In the genomic region with DNA sequence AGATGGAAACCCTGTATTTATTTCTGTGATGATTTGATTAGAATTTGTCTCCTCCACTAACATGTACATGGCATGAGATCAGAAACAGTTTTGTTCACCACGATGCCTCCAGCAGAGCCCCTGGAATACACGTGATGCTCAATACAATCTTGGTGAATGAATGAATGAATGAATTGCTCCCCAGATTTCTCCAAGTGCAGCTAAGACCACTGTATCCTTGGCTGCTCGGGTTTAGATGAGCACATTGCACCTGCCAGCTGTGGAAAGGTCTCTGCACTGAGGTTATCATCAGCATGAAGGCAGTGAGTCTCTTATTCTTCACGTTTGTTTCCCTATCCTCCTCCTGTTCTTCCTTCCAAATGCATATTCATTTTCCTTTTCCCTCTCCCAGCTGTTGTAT, we compare ENCODE assay signal across 1 cellular context.
TF ChIP-seq lines count a peak whose summit lies in the region.

No MANE protein-coding gene starts in this region.

TF ChIP-seq in HCT116, 20 proteins besides CTCF, POLR2A, EP300 and RAD21:
- TF ChIP-seq, protein P1, sequence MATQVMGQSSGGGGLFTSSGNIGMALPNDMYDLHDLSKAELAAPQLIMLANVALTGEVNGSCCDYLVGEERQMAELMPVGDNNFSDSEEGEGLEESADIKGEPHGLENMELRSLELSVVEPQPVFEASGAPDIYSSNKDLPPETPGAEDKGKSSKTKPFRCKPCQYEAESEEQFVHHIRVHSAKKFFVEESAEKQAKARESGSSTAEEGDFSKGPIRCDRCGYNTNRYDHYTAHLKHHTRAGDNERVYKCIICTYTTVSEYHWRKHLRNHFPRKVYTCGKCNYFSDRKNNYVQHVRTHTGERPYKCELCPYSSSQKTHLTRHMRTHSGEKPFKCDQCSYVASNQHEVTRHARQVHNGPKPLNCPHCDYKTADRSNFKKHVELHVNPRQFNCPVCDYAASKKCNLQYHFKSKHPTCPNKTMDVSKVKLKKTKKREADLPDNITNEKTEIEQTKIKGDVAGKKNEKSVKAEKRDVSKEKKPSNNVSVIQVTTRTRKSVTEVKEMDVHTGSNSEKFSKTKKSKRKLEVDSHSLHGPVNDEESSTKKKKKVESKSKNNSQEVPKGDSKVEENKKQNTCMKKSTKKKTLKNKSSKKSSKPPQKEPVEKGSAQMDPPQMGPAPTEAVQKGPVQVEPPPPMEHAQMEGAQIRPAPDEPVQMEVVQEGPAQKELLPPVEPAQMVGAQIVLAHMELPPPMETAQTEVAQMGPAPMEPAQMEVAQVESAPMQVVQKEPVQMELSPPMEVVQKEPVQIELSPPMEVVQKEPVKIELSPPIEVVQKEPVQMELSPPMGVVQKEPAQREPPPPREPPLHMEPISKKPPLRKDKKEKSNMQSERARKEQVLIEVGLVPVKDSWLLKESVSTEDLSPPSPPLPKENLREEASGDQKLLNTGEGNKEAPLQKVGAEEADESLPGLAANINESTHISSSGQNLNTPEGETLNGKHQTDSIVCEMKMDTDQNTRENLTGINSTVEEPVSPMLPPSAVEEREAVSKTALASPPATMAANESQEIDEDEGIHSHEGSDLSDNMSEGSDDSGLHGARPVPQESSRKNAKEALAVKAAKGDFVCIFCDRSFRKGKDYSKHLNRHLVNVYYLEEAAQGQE (IDR thresholded peaks at IDR 0.05; ENCODE audit: low read depth) = no peak
- TF ChIP-seq, protein P2, sequence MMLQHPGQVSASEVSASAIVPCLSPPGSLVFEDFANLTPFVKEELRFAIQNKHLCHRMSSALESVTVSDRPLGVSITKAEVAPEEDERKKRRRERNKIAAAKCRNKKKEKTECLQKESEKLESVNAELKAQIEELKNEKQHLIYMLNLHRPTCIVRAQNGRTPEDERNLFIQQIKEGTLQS (IDR thresholded peaks at IDR 0.05) = no peak
- TF ChIP-seq EZH2phosphoT487 (IDR thresholded peaks at IDR 0.05; ENCODE audit: borderline replicate concordance) (no peak), FOSL1 (IDR thresholded peaks at IDR 0.05; ENCODE audit: low read depth) (no peak), ZNF274 (IDR thresholded peaks at IDR 0.05; ENCODE audit: low read depth, low read length) (no peak), YY1 (IDR thresholded peaks at IDR 0.05; ENCODE audit: extremely low read depth, insufficient replicate concordance, low read depth, low read length) (no peak), POLR2AphosphoS5 (IDR thresholded peaks at IDR 0.05; ENCODE audit: low read depth, low read length) (no peak), ELF1 (IDR thresholded peaks at IDR 0.05; ENCODE audit: borderline replicate concordance, low read depth) (no peak), TCF7L2 (IDR thresholded peaks at IDR 0.05; ENCODE audit: borderline replicate concordance, extremely low read depth, insufficient read depth, insufficient read length) (no peak)
- TF ChIP-seq, protein P3, sequence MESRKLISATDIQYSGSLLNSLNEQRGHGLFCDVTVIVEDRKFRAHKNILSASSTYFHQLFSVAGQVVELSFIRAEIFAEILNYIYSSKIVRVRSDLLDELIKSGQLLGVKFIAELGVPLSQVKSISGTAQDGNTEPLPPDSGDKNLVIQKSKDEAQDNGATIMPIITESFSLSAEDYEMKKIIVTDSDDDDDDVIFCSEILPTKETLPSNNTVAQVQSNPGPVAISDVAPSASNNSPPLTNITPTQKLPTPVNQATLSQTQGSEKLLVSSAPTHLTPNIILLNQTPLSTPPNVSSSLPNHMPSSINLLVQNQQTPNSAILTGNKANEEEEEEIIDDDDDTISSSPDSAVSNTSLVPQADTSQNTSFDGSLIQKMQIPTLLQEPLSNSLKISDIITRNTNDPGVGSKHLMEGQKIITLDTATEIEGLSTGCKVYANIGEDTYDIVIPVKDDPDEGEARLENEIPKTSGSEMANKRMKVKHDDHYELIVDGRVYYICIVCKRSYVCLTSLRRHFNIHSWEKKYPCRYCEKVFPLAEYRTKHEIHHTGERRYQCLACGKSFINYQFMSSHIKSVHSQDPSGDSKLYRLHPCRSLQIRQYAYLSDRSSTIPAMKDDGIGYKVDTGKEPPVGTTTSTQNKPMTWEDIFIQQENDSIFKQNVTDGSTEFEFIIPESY (IDR thresholded peaks at IDR 0.05; ENCODE audit: extremely low read depth, insufficient replicate concordance, low read length) = no peak
